In genomic region chr3:57832925-57833324, GRCh38 we compare ENCODE assay signal across 13 cellular contexts.
A peak's percentile ranks its signal among the peaks of the same experiment; 100 is the strongest.
DNase-seq lines count a peak whose midpoint lies in the region; ATAC-seq and TF ChIP-seq lines count a peak whose summit lies in the region.
"Had no signal": no experiment of that assay in that cellular context is flagged by ENCODE, and none has a peak within 500 bp of the region (broad histone marks: within the 10 kb centered on the region; RNA-seq: fewer than 3 reads in every experiment).

No MANE protein-coding gene starts in this region.

- POLR2A ChIA-PET in HCT116 (lab: Charles Lee) = no interaction called here

- H3K36me3 Mint-ChIP-seq in endodermal cell (ENCODE audit: low read depth) = peaks cover 4% of the 10 kb centered on the region

- H3K4me1 ChIP-seq in HCT116 (ENCODE audit: control insufficient read depth in 1 of 2, insufficient read depth in 2 of 2, low read length in 2 of 2) = no peaks in the 10 kb centered on the region
- H3K4me1 ChIP-seq in HUES64 (ENCODE audit: insufficient read depth, low read length) = peaks cover 40% of the 10 kb centered on the region
- peaks cover 11% of the 10 kb centered on the region for H3K4me1 ChIP-seq in endodermal cell (ENCODE audit: control insufficient read depth, insufficient read depth, low read length)
- H3K4me1 ChIP-seq: BE2C had no signal

- H3K9me3 Mint-ChIP-seq in endodermal cell = no peaks in the 10 kb centered on the region
- H3K9me3 Mint-ChIP-seq: CD4-positive, alpha-beta memory T cell had no signal

- no peak overlapping the region for H2AFZ ChIP-seq in HCT116 (ENCODE audit: low read depth, low read length, poor library complexity, severe bottlenecking)

- no peak for TF ChIP-seq RAD21 in HCT116 (IDR thresholded peaks at IDR 0.05; ENCODE audit: low read depth)

- peaks cover 32% of the 10 kb centered on the region for H3K4me1 Mint-ChIP-seq in endodermal cell

- peak overlapping the region; percentile 6 for H3K4me3 Mint-ChIP-seq in endodermal cell
- H3K4me3 Mint-ChIP-seq: CD4-positive, alpha-beta memory T cell had no signal

- RAD21 ChIA-PET in HCT116 (lab: Charles Lee; ENCODE audit: low non-redundant PET in 1 of 2, low total read pairs in 2 of 2, uncharacterized antibody in 2 of 2, unreplicated experiment in 2 of 2) = no interaction called here

- TSS peak; percentile 4 for BruUV-seq in HCT116 (replicated peaks; lab: Mats Ljungman, UMichigan)

- intact Hi-C loops in HCT116 (cut with micrococcal nuclease) = no loop called here
- intact Hi-C loops in left cardiac atrium (cut with DNase I) = no loop called here

- no peaks in the 10 kb centered on the region for H3K9me2 ChIP-seq in HCT116 (ENCODE audit: insufficient read depth)

- CTCF ChIA-PET in HCT116 (lab: Charles Lee) = no interaction called here

- peak overlapping the region; percentile 34 for H3K27ac Mint-ChIP-seq in endodermal cell
- H3K27ac Mint-ChIP-seq: CD4-positive, alpha-beta memory T cell had no signal

- no peak for TF ChIP-seq POLR2A in HCT116 (IDR thresholded peaks at IDR 0.05; ENCODE audit: borderline replicate concordance, extremely low read depth, insufficient read depth, insufficient read length)

- peaks cover 4% of the 10 kb centered on the region; the same call in 1 of the 2 replicates for H4K20me1 ChIP-seq in HCT116 (ENCODE audit: insufficient read depth)

- TF ChIP-seq CTCF in HCT116 (IDR thresholded peaks at IDR 0.05 in 2 of 3, conservative IDR thresholded peaks at IDR 0.05 in 1 of 3; ENCODE audit: borderline replicate concordance in 1 of 3, insufficient read depth in 1 of 3, low read depth in 2 of 3, low read length in 2 of 3) = no peak
- TF ChIP-seq CTCF in endodermal cell (conservative IDR thresholded peaks at IDR 0.05) = no peak

- H3K27ac ChIP-seq in HCT116 (ENCODE audit: low read depth, low read length) = no peak overlapping the region
- H3K27ac ChIP-seq in HUES64 (ENCODE audit: low read depth, low read length) = peak overlapping the region; percentile 86
- H3K27ac ChIP-seq in endodermal cell (ENCODE audit: low read depth, low read length) = no peak overlapping the region
- H3K27ac ChIP-seq: A549, C4-2B had no signal

- H3K9me3 ChIP-seq in HCT116 (ENCODE audit: control insufficient read depth in 1 of 2, insufficient read depth in 1 of 2, low read depth in 1 of 2, low read length in 2 of 2) = no peaks in the 10 kb centered on the region
- H3K9me3 ChIP-seq in HUES64 (ENCODE audit: insufficient read depth, low read depth, low read length) = no peaks in the 10 kb centered on the region
- no peaks in the 10 kb centered on the region for H3K9me3 ChIP-seq in endodermal cell (ENCODE audit: control insufficient read depth, low read length)
- H3K9me3 ChIP-seq: A549, BE2C had no signal

- peaks cover 60% of the 10 kb centered on the region for H3K79me2 ChIP-seq in HCT116 (ENCODE audit: insufficient read depth, low read length)

- H3K4me2 ChIP-seq in HCT116 (ENCODE audit: low read length) = no peak overlapping the region
- H3K4me2 ChIP-seq: A549 had no signal

- H3K4me3 ChIP-seq in HCT116 (replicated peaks in 1 of 2; ENCODE audit: low read depth in 1 of 2, low read length in 2 of 2) (no peak overlapping the region), HUES64 (ENCODE audit: low read length) (peak overlapping the region; percentile 14; the same call in 1 of the 2 replicates), endodermal cell (ENCODE audit: low read length) (no peak overlapping the region)
- H3K4me3 ChIP-seq: A549 had no signal

- H3K27me3 Mint-ChIP-seq in endodermal cell (ENCODE audit: insufficient read depth) = no peaks in the 10 kb centered on the region
- H3K27me3 Mint-ChIP-seq: CD4-positive, alpha-beta memory T cell had no signal

- H3K36me3 ChIP-seq in HCT116 (ENCODE audit: control insufficient read depth in 1 of 2, insufficient read depth in 2 of 2, low read length in 2 of 2) (0 out of 4 replicates have a peak, but pooled peaks cover 0 to 6% of the 10 kb centered on the region in 2 experiments), HUES64 (ENCODE audit: insufficient read depth, low read length) (peaks cover 6% of the 10 kb centered on the region; the same call in 1 of the 2 replicates), endodermal cell (ENCODE audit: control insufficient read depth, insufficient read depth, low read length) (peaks cover 5% of the 10 kb centered on the region)
- H3K36me3 ChIP-seq: BE2C had no signal

- no peak for ATAC-seq in HCT116
- ATAC-seq in left cardiac atrium = no peak
- ATAC-seq: A549 had no signal

- H3K9ac ChIP-seq in HCT116 (ENCODE audit: low read length) = no peak overlapping the region
- no peak overlapping the region; the same call in 1 of the 2 replicates for H3K9ac ChIP-seq in HUES64 (ENCODE audit: low read depth, low read length)
- H3K9ac ChIP-seq in endodermal cell (ENCODE audit: extremely low read depth, low read length, poor library complexity, severe bottlenecking) = no peak overlapping the region

- no peaks in the 10 kb centered on the region for H3K27me3 ChIP-seq in HCT116 (ENCODE audit: insufficient read depth, low read length)
- no peaks in the 10 kb centered on the region for H3K27me3 ChIP-seq in HUES64 (ENCODE audit: insufficient read depth, low read length)
- peaks cover 8% of the 10 kb centered on the region for H3K27me3 ChIP-seq in endodermal cell (ENCODE audit: control insufficient read depth, insufficient read depth, low read length, poor library complexity, severe bottlenecking)
- H3K27me3 ChIP-seq: BE2C had no signal

- no peak for DNase-seq in HCT116 (ENCODE audit: low read depth, low spot score)
- no peak for DNase-seq in endodermal cell
- DNase-seq in DMS79 treated with DMSO at 0.1 percent for 48 hours (lab: John Stamatoyannopoulos, UW) = no peak
- no peak for DNase-seq in T-helper 1 cell
- DNase-seq in left cardiac atrium = no peak
- DNase-seq: BE2C; CD4-positive, alpha-beta memory T cell; DND-41; GDM1; H7 had no signal

- WGBS in HUES64 = 14% methylated on average over 1 of the region's 1 CpG
- WGBS in endodermal cell (ENCODE audit: insufficient coverage in 1 of 2, insufficient read length in 1 of 2), 2 experiments = 5% methylated on average over 1 of the region's 1 CpG; no CpG with 5 or more reads in 1 of the 2 experiments

TF ChIP-seq in HCT116, 20 proteins besides CTCF, POLR2A, EP300 and RAD21:
- TF ChIP-seq ELF1 (IDR thresholded peaks at IDR 0.05; ENCODE audit: borderline replicate concordance, low read depth) (no peak), SIN3A (IDR thresholded peaks at IDR 0.05; ENCODE audit: low read depth) (no peak), ZFX (IDR thresholded peaks at IDR 0.05) (no peak), EGR1 (IDR thresholded peaks at IDR 0.05; ENCODE audit: low read depth) (no peak), REST (IDR thresholded peaks at IDR 0.05; ENCODE audit: low read depth) (no peak), SP1 (IDR thresholded peaks at IDR 0.05; ENCODE audit: low read depth) (no peak)
- TF ChIP-seq, protein P1, sequence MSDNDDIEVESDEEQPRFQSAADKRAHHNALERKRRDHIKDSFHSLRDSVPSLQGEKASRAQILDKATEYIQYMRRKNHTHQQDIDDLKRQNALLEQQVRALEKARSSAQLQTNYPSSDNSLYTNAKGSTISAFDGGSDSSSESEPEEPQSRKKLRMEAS (IDR thresholded peaks at IDR 0.05) = no peak
TF ChIP-seq in HCT116: peak in this region for 0.
